ENCODE assay signal across 1 cellular context in the genomic region with DNA sequence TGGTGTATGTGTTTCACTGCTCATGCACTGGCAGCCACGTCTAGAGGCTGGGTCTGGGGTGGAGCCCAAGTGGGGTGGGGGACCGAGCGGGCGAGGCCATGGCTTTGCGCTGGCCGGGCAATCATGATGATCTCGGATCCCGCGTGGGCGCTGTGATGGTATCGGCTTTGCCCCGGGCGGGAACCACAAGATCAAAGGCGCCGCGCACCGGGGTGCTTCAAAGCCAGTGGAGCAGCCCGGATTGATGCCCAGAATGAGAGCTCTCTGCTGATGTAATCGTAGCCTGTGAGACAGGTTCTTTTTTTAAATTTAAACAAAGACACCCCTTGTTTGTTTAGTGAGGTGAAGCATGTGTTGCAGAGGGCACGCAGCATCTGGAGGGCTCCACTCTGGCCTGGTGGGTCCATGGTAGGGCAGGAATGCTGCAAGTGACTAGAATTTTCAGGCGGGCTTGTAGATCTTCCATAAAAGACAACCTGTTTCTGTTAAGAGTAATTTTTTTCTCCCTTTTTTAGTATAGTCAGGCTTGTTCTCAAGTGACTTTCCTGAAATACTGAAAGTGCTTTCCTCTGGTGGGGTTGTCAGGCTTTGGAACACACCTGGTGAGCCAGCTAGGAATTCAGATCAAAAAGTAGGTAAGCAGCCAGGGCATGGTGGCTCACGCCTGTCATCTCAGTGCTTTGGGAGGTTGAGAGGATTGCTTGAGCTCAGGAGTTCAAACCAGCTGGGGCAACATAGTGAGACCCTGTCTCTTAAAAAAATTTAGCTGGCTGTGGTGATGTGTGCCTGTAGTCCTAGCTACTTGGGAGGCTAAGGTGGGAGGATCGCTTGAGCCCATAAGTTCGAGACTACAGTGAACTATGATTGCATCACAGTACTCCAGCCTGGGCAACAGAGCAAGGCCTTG.
A peak's percentile ranks its signal among the peaks of the same experiment; 100 is the strongest.
TF ChIP-seq lines count a peak whose summit lies in the region.

No MANE protein-coding gene starts in this region.

TF ChIP-seq in liver, 16 proteins besides CTCF, POLR2A, EP300 and RAD21 (continued from another document):
- TF ChIP-seq, protein P1, sequence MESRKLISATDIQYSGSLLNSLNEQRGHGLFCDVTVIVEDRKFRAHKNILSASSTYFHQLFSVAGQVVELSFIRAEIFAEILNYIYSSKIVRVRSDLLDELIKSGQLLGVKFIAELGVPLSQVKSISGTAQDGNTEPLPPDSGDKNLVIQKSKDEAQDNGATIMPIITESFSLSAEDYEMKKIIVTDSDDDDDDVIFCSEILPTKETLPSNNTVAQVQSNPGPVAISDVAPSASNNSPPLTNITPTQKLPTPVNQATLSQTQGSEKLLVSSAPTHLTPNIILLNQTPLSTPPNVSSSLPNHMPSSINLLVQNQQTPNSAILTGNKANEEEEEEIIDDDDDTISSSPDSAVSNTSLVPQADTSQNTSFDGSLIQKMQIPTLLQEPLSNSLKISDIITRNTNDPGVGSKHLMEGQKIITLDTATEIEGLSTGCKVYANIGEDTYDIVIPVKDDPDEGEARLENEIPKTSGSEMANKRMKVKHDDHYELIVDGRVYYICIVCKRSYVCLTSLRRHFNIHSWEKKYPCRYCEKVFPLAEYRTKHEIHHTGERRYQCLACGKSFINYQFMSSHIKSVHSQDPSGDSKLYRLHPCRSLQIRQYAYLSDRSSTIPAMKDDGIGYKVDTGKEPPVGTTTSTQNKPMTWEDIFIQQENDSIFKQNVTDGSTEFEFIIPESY (IDR thresholded peaks at IDR 0.05) = peak; percentile 86
- TF ChIP-seq EGR1 (IDR thresholded peaks at IDR 0.05; ENCODE audit: low read depth in 2 of 2) (peak in 1 of 2 donors; percentile 64), JUND (IDR thresholded peaks at IDR 0.05) (peak; percentile 36 to 71), NR2F2 (IDR thresholded peaks at IDR 0.05) (no peak)
